In the genomic region with DNA sequence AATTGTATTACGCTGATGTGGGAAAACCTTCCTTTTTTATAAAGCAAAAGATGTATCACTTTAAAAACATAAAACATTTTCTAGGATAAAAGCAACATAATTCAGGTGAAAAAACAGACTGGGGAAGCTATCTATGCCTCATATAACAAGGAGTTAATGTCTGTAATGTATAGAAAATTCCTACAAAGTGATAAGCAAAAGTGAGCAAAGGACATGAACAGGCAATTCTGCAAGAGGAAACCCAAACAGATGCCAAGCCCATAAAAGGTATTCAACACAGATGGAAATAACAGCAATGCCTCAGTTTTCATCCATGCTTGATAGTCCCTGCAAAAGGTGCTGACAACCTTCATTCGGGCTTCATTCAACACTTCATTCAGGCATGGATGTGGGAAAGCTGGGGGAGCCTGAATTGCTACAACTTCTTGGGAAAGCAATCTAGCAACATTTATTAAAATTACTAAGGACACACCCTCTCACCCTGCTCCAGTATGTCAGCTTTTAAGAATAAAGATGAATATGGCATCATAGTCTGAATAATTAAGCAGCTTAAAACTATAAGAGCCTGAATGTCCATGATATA, we compare ENCODE assay signal across 26 cellular contexts.
"Had no signal": no experiment of that assay in that cellular context is flagged by ENCODE, and none has a peak within 500 bp of the region (broad histone marks: within the 10 kb centered on the region; RNA-seq: fewer than 3 reads in every experiment).

No MANE protein-coding gene starts in this region.

- H3K27me3 ChIP-seq: MG63 had no signal

- H3K27ac Mint-ChIP-seq: T-cell had no signal

- H3K9ac ChIP-seq: SK-N-SH had no signal

- FAIRE-seq: HTR-8/SVneo had no signal

- ATAC-seq: Panc1, PC-3, T-cell had no signal

- H3K36me3 ChIP-seq: MG63 had no signal

- H3K27me3 Mint-ChIP-seq: T-cell had no signal

- H3K4me3 ChIP-seq: MG63 had no signal

- H3K4me2 ChIP-seq: SK-N-SH had no signal

- DNase-seq: Karpas-422, KG1, MG63, NCI-H1092, NCI-H1105 treated with DMSO at 0.1 percent for 48 hours, NCI-H1417 treated with DMSO at 0.1 percent for 48 hours, NCI-H146, NCI-H1694 treated with DMSO at 0.1 percent for 48 hours, NCI-H1930, NCI-H2081, NCI-H2107, NCI-H226, NCI-H446, NCI-H510A, NCI-H524 treated with DMSO at 0.1 percent for 48 hours, NCI-H69, NCI-H774, PC-3, SHP77, SK-N-SH, SW 1271, T-cell had no signal

- H3K4me3 Mint-ChIP-seq: T-cell had no signal

- H3K27ac ChIP-seq: HL-60, RWPE1 had no signal
